Comparison of ENCODE assay signal across 8 cellular contexts in genomic region chr17:13415200-13415599, GRCh38.
DNase-seq lines count a peak whose midpoint lies in the region; ATAC-seq, FAIRE-seq and TF ChIP-seq lines count a peak whose summit lies in the region.
"Not testable (repeated sequence)": the region's sequence is repeated elsewhere in the genome, so short reads cannot be mapped to it uniquely, and the experiment has no call there.

No MANE protein-coding gene starts in this region.

- not testable (repeated sequence) for DNase-seq in GM23248; HFFc6; K562 (ENCODE audit: extremely low read depth in 1 of 4, low spot score in 3 of 4); hepatocyte (ENCODE audit: low spot score); right lobe of liver

- not testable (repeated sequence) for H3K9me3 Mint-ChIP-seq in HFFc6; activated naive CD4-positive, alpha-beta T cell treated with anti-CD3 and anti-CD28 coated beads, Interleukin-2, amount 50 U/mL, for 24 hours

- H3K4me1 ChIP-seq in GM23248 (ENCODE audit: insufficient read depth) (peaks cover 49% of the 10 kb centered on the region), hepatocyte (ENCODE audit: insufficient read depth) (peaks cover 27% of the 10 kb centered on the region), right lobe of liver (peaks cover 0 to 33% (median 10%) of the 10 kb centered on the region in 4 donors), parathyroid adenoma (peaks cover 24% of the 10 kb centered on the region)
- not testable (repeated sequence) for H3K4me1 ChIP-seq in K562 (replicated peaks in 1 of 2; ENCODE audit: control insufficient read depth in 2 of 2, insufficient read depth in 2 of 2, low read length in 2 of 2)

- H3K4me3 ChIP-seq in GM23248; K562; hepatocyte; right lobe of liver; parathyroid adenoma (ENCODE audit: low read depth, low read length): not testable (repeated sequence)

- not testable (repeated sequence) for H3K9me3 ChIP-seq in GM23248 (ENCODE audit: low read depth); K562 (replicated peaks; ENCODE audit: control insufficient read depth, insufficient read depth, low read depth, low read length); hepatocyte (ENCODE audit: low read depth); right lobe of liver; parathyroid adenoma (ENCODE audit: control insufficient read depth, low read length)

- H3K36me3 Mint-ChIP-seq in HFFc6 (ENCODE audit: low read depth); activated naive CD4-positive, alpha-beta T cell treated with anti-CD3 and anti-CD28 coated beads, Interleukin-2, amount 50 U/mL, for 24 hours: not testable (repeated sequence)

- H3K9ac ChIP-seq in GM23248; K562 (ENCODE audit: insufficient read depth in 1 of 2, low read depth in 2 of 2, low read length in 2 of 2); parathyroid adenoma: not testable (repeated sequence)

- not testable (repeated sequence) for TF ChIP-seq POLR2A in K562 (conservative IDR thresholded peaks at IDR 0.05); right lobe of liver (IDR thresholded peaks at IDR 0.05)

- H3K27ac ChIP-seq in GM23248: peak overlapping the region; percentile 49
- H3K27ac ChIP-seq in K562 (ENCODE audit: extremely low read depth, low read depth, low read length): not testable (repeated sequence)
- peak overlapping the region; percentile 55 for H3K27ac ChIP-seq in hepatocyte
- peak overlapping the region; percentile 14 to 73 (median 53) for H3K27ac ChIP-seq in right lobe of liver
- peak overlapping the region; percentile 57 for H3K27ac ChIP-seq in parathyroid adenoma

- peak overlapping the region; percentile 67 for H3K4me2 ChIP-seq in GM23248 (ENCODE audit: unreplicated experiment)
- not testable (repeated sequence) for H3K4me2 ChIP-seq in K562 (ENCODE audit: insufficient read depth, low read length); hepatocyte; parathyroid adenoma (ENCODE audit: low read length)

- not testable (repeated sequence) for H3K79me2 ChIP-seq in GM23248 (ENCODE audit: insufficient read depth); K562 (ENCODE audit: control insufficient read depth, insufficient read depth, low read length); hepatocyte; parathyroid adenoma

- H3K27me3 ChIP-seq in GM23248 (replicated peaks; ENCODE audit: insufficient read depth); K562 (ENCODE audit: control insufficient read depth in 2 of 2, insufficient read depth in 2 of 2, low read length in 2 of 2); hepatocyte; right lobe of liver; parathyroid adenoma (ENCODE audit: control insufficient read depth, insufficient read depth, low read length): not testable (repeated sequence)

- in situ Hi-C loops in GM23248 (cut with MboI); K562 (cut with MboI): not testable (repeated sequence)

- WGBS in GM23248 (ENCODE audit: low coverage in 1 of 2, low lambda C conversion rate in 2 of 2, missing lambda C conversion rate in 2 of 2), 2 experiments: 81 to 89% methylated on average over 3 of the region's 3 CpGs
- 39% methylated on average over 2 of the region's 3 CpGs for WGBS in K562 (ENCODE audit: insufficient coverage, low coverage, missing lambda C conversion rate)
- 76% methylated on average over 3 of the region's 3 CpGs for WGBS in hepatocyte (ENCODE audit: low lambda C conversion rate, missing lambda C conversion rate)
- WGBS in right lobe of liver (ENCODE audit: insufficient coverage, low coverage, low lambda C conversion rate, missing lambda C conversion rate): 87% methylated on average over 3 of the region's 3 CpGs

- H3F3A ChIP-seq in GM23248 (ENCODE audit: insufficient read depth): peaks cover 54% of the 10 kb centered on the region

- H3K36me3 ChIP-seq in GM23248 (ENCODE audit: low read depth); K562 (ENCODE audit: control insufficient read depth, insufficient read depth, low read length); hepatocyte (replicated peaks; ENCODE audit: insufficient read depth, low read depth); right lobe of liver; parathyroid adenoma (ENCODE audit: control insufficient read depth, insufficient read depth, low read length): not testable (repeated sequence)

- intact Hi-C loops in K562 (cut with micrococcal nuclease); right lobe of liver (cut with DNase I): not testable (repeated sequence)

- not testable (repeated sequence) for H3K4me3 Mint-ChIP-seq in HFFc6; activated naive CD4-positive, alpha-beta T cell treated with anti-CD3 and anti-CD28 coated beads, Interleukin-2, amount 50 U/mL, for 24 hours

- not testable (repeated sequence) for BruUV-seq in K562 (replicated peaks; lab: Mats Ljungman, UMichigan)

- H3K27ac Mint-ChIP-seq in HFFc6: peak overlapping the region; percentile 65; the same call in 1 of the 2 replicates
- peak overlapping the region; percentile 6 for H3K27ac Mint-ChIP-seq in activated naive CD4-positive, alpha-beta T cell treated with anti-CD3 and anti-CD28 coated beads, Interleukin-2, amount 50 U/mL, for 24 hours

- not testable (repeated sequence) for H3K9me1 ChIP-seq in K562 (ENCODE audit: control insufficient read depth, insufficient read depth, low read length)

- ATAC-seq in SK-N-SH treated with all-trans-retinoic acid at 6 μM for 48 hours, K562, right lobe of liver: not testable (repeated sequence)

- not testable (repeated sequence) for H2AFZ ChIP-seq in GM23248; K562 (ENCODE audit: low read depth, low read length); hepatocyte; parathyroid adenoma

- not testable (repeated sequence) for FAIRE-seq in K562 (lab: Jason Lieb, UNC)

- not testable (repeated sequence) for TF ChIP-seq RAD21 in K562 (CRISPR knock-in tag; conservative IDR thresholded peaks at IDR 0.05 in 1 of 2, IDR thresholded peaks at IDR 0.05 in 1 of 2)

- CTCF ChIA-PET in K562 (lab: Yijun Ruan, JAX; ENCODE audit: low intra/inter-chr PET ratio): not testable (repeated sequence)

- POLR2A ChIA-PET in K562 (lab: Yijun Ruan, JAX): not testable (repeated sequence)

- TF ChIP-seq EP300 in K562 (IDR thresholded peaks at IDR 0.05; ENCODE audit: low read length): not testable (repeated sequence)

- H3K4me1 Mint-ChIP-seq in HFFc6 (ENCODE audit: low read depth): peaks cover 70% of the 10 kb centered on the region
- H3K4me1 Mint-ChIP-seq in activated naive CD4-positive, alpha-beta T cell treated with anti-CD3 and anti-CD28 coated beads, Interleukin-2, amount 50 U/mL, for 24 hours: not testable (repeated sequence)

- TF ChIP-seq CTCF in HFFc6 (IDR thresholded peaks at IDR 0.05); K562 (IDR thresholded peaks at IDR 0.05 in 2 of 3, conservative IDR thresholded peaks at IDR 0.05 in 1 of 3; ENCODE audit: insufficient read depth in 2 of 3, low read depth in 1 of 3, low read length in 3 of 3); hepatocyte (IDR thresholded peaks at IDR 0.05; ENCODE audit: poor library complexity); right lobe of liver (IDR thresholded peaks at IDR 0.05); parathyroid adenoma (IDR thresholded peaks at IDR 0.05): not testable (repeated sequence)

- not testable (repeated sequence) for H4K20me1 ChIP-seq in GM23248 (ENCODE audit: insufficient read depth); K562 (replicated peaks; ENCODE audit: control insufficient read depth, insufficient read depth, low read length); hepatocyte (ENCODE audit: insufficient read depth, poor library complexity, severe bottlenecking)

- not testable (repeated sequence) for H3K9me2 ChIP-seq in GM23248 (ENCODE audit: insufficient read depth); hepatocyte (replicated peaks; ENCODE audit: insufficient read depth)

- not testable (repeated sequence) for H3K27me3 Mint-ChIP-seq in HFFc6 (ENCODE audit: insufficient read depth)
- H3K27me3 Mint-ChIP-seq in activated naive CD4-positive, alpha-beta T cell treated with anti-CD3 and anti-CD28 coated beads, Interleukin-2, amount 50 U/mL, for 24 hours: peaks cover 11% of the 10 kb centered on the region

TF ChIP-seq in SK-N-SH treated with all-trans-retinoic acid at 6 μM for 48 hours, 23 proteins besides CTCF, POLR2A, EP300 and RAD21:
- TF ChIP-seq ZNF8 (CRISPR knock-in tag; IDR thresholded peaks at IDR 0.05): peak; percentile 98

TF ChIP-seq in K562, 482 proteins besides CTCF, POLR2A, EP300 and RAD21:
- TF ChIP-seq ZNF146 (CRISPR knock-in tag; IDR thresholded peaks at IDR 0.05; ENCODE audit: unreplicated experiment): peak; percentile 57
TF ChIP-seq in K562: peak in this region for 1; not testable (repeated sequence) for 481.
